25 cellular contexts compared by ENCODE assay signal in genomic region chr14:105408592-105408991, GRCh38. TPM values are rescaled to one million over a fixed set of nuclear protein-coding genes. Genes with fewer than 3 reads are reported as not detected.
"Had no signal": no experiment of that assay in that cellular context is flagged by ENCODE, and none has a peak within 500 bp of the region (broad histone marks: within the 10 kb centered on the region; RNA-seq: fewer than 3 reads in every experiment).

No MANE protein-coding gene starts in this region.

- DNase-seq: colonic mucosa; dermis blood vessel endothelial cell; effector memory CD4-positive, alpha-beta T cell; foreskin keratinocyte; hypothalamus; left ventricle myocardium superior; naive thymus-derived CD8-positive, alpha-beta T cell; nephron progenitor cell; sigmoid colon; stimulated activated CD4-positive, alpha-beta T cell treated with anti-CD3 and anti-CD28 coated beads, Interleukin-2, amount 100 ng/mL, for 24 hours; stimulated activated CD4-positive, alpha-beta T cell treated with anti-CD3 and anti-CD28 coated beads, Interleukin-4, amount 100 ng/mL, for 24 hours; stimulated activated naive CD8-positive, alpha-beta T cell treated with anti-CD3 and anti-CD28 coated beads, Interleukin-15, Interleukin-2, amounts not matched to agents 100 U/mL and 50 U/mL, for 24 hours; substantia nigra; testis; tibial artery had no signal

- H3K4me3 ChIP-seq: colonic mucosa, esophagus muscularis mucosa, lower lobe of right lung, pancreas, sigmoid colon, testis, tibial artery had no signal

- H3K4me3 Mint-ChIP-seq: naive thymus-derived CD8-positive, alpha-beta T cell; nephron progenitor cell; stimulated activated memory B cell treated with anti-CD40 and anti-IgM and Interleukin-4, amounts not matched to agents 10 μg/mL and 1 μg/mL and 100 μg/mL, for 72 hours; type B pancreatic cell had no signal

- H3K9me3 Mint-ChIP-seq: stimulated activated memory B cell treated with anti-CD40 and anti-IgM and Interleukin-4, amounts not matched to agents 10 μg/mL and 1 μg/mL and 100 μg/mL, for 72 hours had no signal

- ATAC-seq: foreskin keratinocyte; left ventricle myocardium superior; lower lobe of right lung; naive thymus-derived CD8-positive, alpha-beta T cell; pancreas; stimulated activated memory B cell treated with anti-CD40 and anti-IgM and Interleukin-4, amounts not matched to agents 10 μg/mL and 1 μg/mL and 100 μg/mL, for 72 hours; stimulated activated naive CD8-positive, alpha-beta T cell treated with anti-CD3 and anti-CD28 coated beads, Interleukin-15, Interleukin-2, amounts not matched to agents 100 U/mL and 50 U/mL, for 24 hours had no signal

- H3K4me1 ChIP-seq: foreskin keratinocyte had no signal

- H3K9me3 ChIP-seq: colonic mucosa, lower lobe of right lung, neutrophil, pancreas, sigmoid colon, testis had no signal

- H3K27me3 ChIP-seq: pancreas, testis had no signal

- FAIRE-seq: endothelial cell of umbilical vein, keratinocyte, pancreas had no signal

- H3K36me3 ChIP-seq: colonic mucosa, esophagus muscularis mucosa, lower lobe of right lung, neutrophil, pancreas, sigmoid colon, tibial artery had no signal

- H3K27ac Mint-ChIP-seq: naive thymus-derived CD8-positive, alpha-beta T cell; nephron progenitor cell; progenitor cell of endocrine pancreas; stimulated activated memory B cell treated with anti-CD40 and anti-IgM and Interleukin-4, amounts not matched to agents 10 μg/mL and 1 μg/mL and 100 μg/mL, for 72 hours; type B pancreatic cell had no signal

- H3K36me3 Mint-ChIP-seq: naive thymus-derived CD8-positive, alpha-beta T cell; stimulated activated memory B cell treated with anti-CD40 and anti-IgM and Interleukin-4, amounts not matched to agents 10 μg/mL and 1 μg/mL and 100 μg/mL, for 72 hours had no signal

- H3K27ac ChIP-seq: colonic mucosa, esophagus muscularis mucosa, foreskin keratinocyte, lower lobe of right lung, neutrophil, pancreas, sigmoid colon, testis, tibial artery had no signal

RNA-seq across cellular contexts. Expression of gene TEX22, which starts 10.3 kb away (rescaled TPM):
- total RNA-seq: mesenteric fat pad, sigmoid colon had no signal
